In the genomic region with DNA sequence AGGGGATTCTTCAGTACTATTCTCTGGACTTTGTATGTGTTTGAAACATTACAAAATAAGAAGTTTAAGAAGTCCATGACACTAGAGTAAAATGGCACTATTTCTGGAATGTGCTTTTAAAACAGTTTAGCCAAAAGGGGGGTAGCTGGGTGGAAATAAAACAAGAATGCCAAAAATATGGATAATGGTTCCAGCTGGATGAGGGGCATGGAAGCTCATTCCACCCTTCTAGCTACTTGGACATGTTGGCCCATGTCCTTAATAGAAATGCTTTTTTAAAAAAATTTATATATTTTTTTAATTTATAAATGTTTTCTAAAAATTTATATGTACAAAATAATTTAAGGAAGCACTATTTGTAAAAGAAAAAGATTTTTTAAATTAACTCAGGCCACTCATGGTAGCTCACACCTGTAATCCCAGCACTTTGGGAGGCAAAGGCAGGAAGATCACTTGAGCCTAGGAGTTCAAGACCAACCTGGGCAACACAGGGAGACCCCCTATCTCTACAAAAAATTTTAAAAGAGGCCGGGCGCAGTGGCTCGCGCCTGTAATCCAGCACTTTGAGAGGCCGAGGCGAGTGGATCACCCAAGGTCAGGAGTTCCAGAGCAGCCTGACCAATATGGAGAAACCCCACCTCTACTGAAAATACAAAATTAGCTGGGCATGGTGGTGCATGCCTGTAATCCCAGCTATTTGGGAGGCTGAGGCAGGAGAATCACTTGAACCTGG, we compare ENCODE assay signal across 8 cellular contexts. TPM values are rescaled to one million over a fixed set of nuclear protein-coding genes. Genes with fewer than 3 reads are reported as not detected.
DNase-seq lines count a peak whose midpoint lies in the region; ATAC-seq, FAIRE-seq and TF ChIP-seq lines count a peak whose summit lies in the region.

No MANE protein-coding gene starts in this region.

- H4K20me1 ChIP-seq in HepG2 (ENCODE audit: insufficient read depth, low read length) = peaks cover 7% of the 10 kb centered on the region

- no peak for TF ChIP-seq RAD21 in HepG2 (CRISPR knock-in tag; IDR thresholded peaks at IDR 0.05)

- CTCF ChIA-PET in activated CD4-positive, alpha-beta T cell treated with anti-CD3 and anti-CD28 coated beads for 36 hours (lab: Charles Lee) = interaction anchor here (0.5 to 3.5 kb wide), 6 partner anchors 8 to 1013 kb away, joined by 3 to 18 read pairs (median 3); a partner anchor contains a TSS
- CTCF ChIA-PET in HepG2 (lab: Yijun Ruan, JAX; ENCODE audit: low intra/inter-chr PET ratio, low total read pairs) = no interaction called here

- peaks cover 76% of the 10 kb centered on the region for H3K4me1 ChIP-seq in HepG2 (ENCODE audit: insufficient read depth, low read length)

- POLR2A ChIA-PET in activated CD4-positive, alpha-beta T cell treated with anti-CD3 and anti-CD28 coated beads for 36 hours (lab: Charles Lee) = no interaction called here
- POLR2A ChIA-PET in HepG2 (lab: Yijun Ruan, JAX) = interaction anchor here (0.8 to 2.2 kb wide), 5 partner anchors 13 to 42 kb away, joined by 3 to 8 read pairs (median 4); a partner anchor contains a TSS

- H3K36me3 Mint-ChIP-seq in activated CD4-positive, alpha-beta T cell treated with anti-CD3 and anti-CD28 coated beads for 36 hours (ENCODE audit: low read depth) = peaks cover 25% of the 10 kb centered on the region
- peaks cover 53% of the 10 kb centered on the region for H3K36me3 Mint-ChIP-seq in activated T-helper 2 cell treated with anti-CD3 and anti-CD28 coated beads, Interferon-gamma antibody, Interleukin-2, Interleukin-4, amounts not matched to agents 10 μg/mL and 5 μg/mL and 100 μg/mL, durations not matched to agents 14 hours and 24 hours and 36 hours (ENCODE audit: low read depth)

- FAIRE-seq in HepG2 (lab: Jason Lieb, UNC) = no peak

- peaks cover 78% of the 10 kb centered on the region for H3K4me1 Mint-ChIP-seq in activated CD4-positive, alpha-beta T cell treated with anti-CD3 and anti-CD28 coated beads for 36 hours
- H3K4me1 Mint-ChIP-seq in activated T-helper 2 cell treated with anti-CD3 and anti-CD28 coated beads, Interferon-gamma antibody, Interleukin-2, Interleukin-4, amounts not matched to agents 10 μg/mL and 5 μg/mL and 100 μg/mL, durations not matched to agents 14 hours and 24 hours and 36 hours (ENCODE audit: low read depth) = peaks cover 56% of the 10 kb centered on the region

- no peak overlapping the region for H3K9ac ChIP-seq in HepG2 (ENCODE audit: insufficient read depth, low read depth, low read length)

- no peak for TF ChIP-seq POLR2A in HepG2 (IDR thresholded peaks at IDR 0.05; ENCODE audit: insufficient read depth in 1 of 2, low read depth in 2 of 2, low read length in 2 of 2)

- no TSS peak for BruUV-seq in HepG2 (replicated peaks; lab: Mats Ljungman, UMichigan)

- TF ChIP-seq EP300 in HepG2 (IDR thresholded peaks at IDR 0.05; ENCODE audit: low read depth in 2 of 2, low read length in 2 of 2) (no peak), HepG2 (CRISPR knock-in tag; IDR thresholded peaks at IDR 0.05; ENCODE audit: borderline replicate concordance) (no peak)

- no peak for DNase-seq in activated CD4-positive, alpha-beta T cell treated with anti-CD3 and anti-CD28 coated beads for 36 hours
- DNase-seq in activated CD4-positive, alpha-beta T cell treated with anti-CD3 and anti-CD28 coated beads for 48 hours = no peak
- DNase-seq in activated T-helper 2 cell treated with anti-CD3 and anti-CD28 coated beads, Interferon-gamma antibody, Interleukin-2, Interleukin-4, amounts not matched to agents 10 μg/mL and 5 μg/mL and 100 μg/mL, durations not matched to agents 14 hours and 24 hours and 36 hours (ENCODE audit: low spot score) = no peak
- DNase-seq in HepG2 (ENCODE audit: low spot score) (no peak), NCI-H510A (lab: John Stamatoyannopoulos, UW) (no peak), RKO (ENCODE audit: low spot score) (no peak), NCI-H187 (lab: John Stamatoyannopoulos, UW) (no peak)

- H3K4me2 ChIP-seq in HepG2 (ENCODE audit: low read depth, low read length) = peak overlapping the region; percentile 28

- no peaks in the 10 kb centered on the region for H3K9me3 Mint-ChIP-seq in activated CD4-positive, alpha-beta T cell treated with anti-CD3 and anti-CD28 coated beads for 36 hours (ENCODE audit: low read depth)
- H3K9me3 Mint-ChIP-seq in activated T-helper 2 cell treated with anti-CD3 and anti-CD28 coated beads, Interferon-gamma antibody, Interleukin-2, Interleukin-4, amounts not matched to agents 10 μg/mL and 5 μg/mL and 100 μg/mL, durations not matched to agents 14 hours and 24 hours and 36 hours = no peaks in the 10 kb centered on the region

- H3K27me3 Mint-ChIP-seq in activated CD4-positive, alpha-beta T cell treated with anti-CD3 and anti-CD28 coated beads for 36 hours = no peaks in the 10 kb centered on the region
- H3K27me3 Mint-ChIP-seq in activated T-helper 2 cell treated with anti-CD3 and anti-CD28 coated beads, Interferon-gamma antibody, Interleukin-2, Interleukin-4, amounts not matched to agents 10 μg/mL and 5 μg/mL and 100 μg/mL, durations not matched to agents 14 hours and 24 hours and 36 hours (ENCODE audit: low read depth) = no peaks in the 10 kb centered on the region

- TF ChIP-seq CTCF in HepG2 (CRISPR knock-in tag; IDR thresholded peaks at IDR 0.05) = no peak

- no peak overlapping the region for H2AFZ ChIP-seq in HepG2 (ENCODE audit: low read length)

- no peak for ATAC-seq in activated CD4-positive, alpha-beta T cell treated with anti-CD3 and anti-CD28 coated beads for 36 hours
- ATAC-seq in HepG2 = no peak

- H3K4me3 ChIP-seq in HepG2 (replicated peaks in 1 of 3; ENCODE audit: insufficient read depth in 1 of 3, low read depth in 2 of 3, low read length in 3 of 3) = no peak overlapping the region

- peak overlapping the region; percentile 97 for H3K27ac Mint-ChIP-seq in activated CD4-positive, alpha-beta T cell treated with anti-CD3 and anti-CD28 coated beads for 36 hours
- peak overlapping the region; percentile 99 for H3K27ac Mint-ChIP-seq in activated T-helper 2 cell treated with anti-CD3 and anti-CD28 coated beads, Interferon-gamma antibody, Interleukin-2, Interleukin-4, amounts not matched to agents 10 μg/mL and 5 μg/mL and 100 μg/mL, durations not matched to agents 14 hours and 24 hours and 36 hours

- 98% methylated on average over 6 of the region's 6 CpGs for WGBS in HepG2 (ENCODE audit: low lambda C conversion rate)

- no peaks in the 10 kb centered on the region for H3K9me3 ChIP-seq in HepG2 (ENCODE audit: low read length)

- in situ Hi-C loops in HepG2 (cut with HindIII; ENCODE audit: extremely low pct_ligation_motif_present, low pct_unique_long_range_greater_than_20kb) = no loop called here

- peak overlapping the region; percentile 74 for H3K4me3 Mint-ChIP-seq in activated CD4-positive, alpha-beta T cell treated with anti-CD3 and anti-CD28 coated beads for 36 hours
- H3K4me3 Mint-ChIP-seq in activated T-helper 2 cell treated with anti-CD3 and anti-CD28 coated beads, Interferon-gamma antibody, Interleukin-2, Interleukin-4, amounts not matched to agents 10 μg/mL and 5 μg/mL and 100 μg/mL, durations not matched to agents 14 hours and 24 hours and 36 hours (ENCODE audit: low read depth) = peak overlapping the region; percentile 80

- H3K27ac ChIP-seq in HepG2 (ENCODE audit: extremely low read length, insufficient read depth, low read length) (peak overlapping the region; percentile 9), temporal lobe (ENCODE audit: low read depth, low read length) (peak overlapping the region; percentile 83)

- intact Hi-C loops in activated CD4-positive, alpha-beta T cell treated with anti-CD3 and anti-CD28 coated beads for 36 hours (cut with DNase I, micrococcal nuclease) = loop anchor here (5.0 kb wide), 4 partner anchors 128 to 753 kb away; a partner anchor contains a TSS
- intact Hi-C loops in activated T-helper 2 cell treated with anti-CD3 and anti-CD28 coated beads, Interferon-gamma antibody, Interleukin-2, Interleukin-4, amounts not matched to agents 10 μg/mL and 5 μg/mL and 100 μg/mL, durations not matched to agents 14 hours and 24 hours and 36 hours (cut with micrococcal nuclease) = loop anchor here (5.0 kb wide), 2 partner anchors 128 to 822 kb away; no protein-coding TSS in a partner anchor
- intact Hi-C loops in HepG2 (cut with micrococcal nuclease; ENCODE audit: unreplicated experiment) = no loop called here

- peaks cover 6 to 26% of the 10 kb centered on the region in 2 experiments; a peak in 4 of 5 replicates for H3K36me3 ChIP-seq in HepG2 (replicated peaks in 1 of 2; ENCODE audit: control insufficient read depth in 1 of 2, insufficient read depth in 2 of 2, low read length in 2 of 2)

- no peaks in the 10 kb centered on the region for H3K27me3 ChIP-seq in HepG2 (ENCODE audit: control insufficient read depth in 1 of 2, insufficient read depth in 2 of 2, low read length in 2 of 2)

- H3K79me2 ChIP-seq in HepG2 (ENCODE audit: insufficient read depth, low read length) = peaks cover 79% of the 10 kb centered on the region

RNA-seq across cellular contexts. Expression of a gene that starts 12.8 kb away (rescaled TPM):
- total RNA-seq in activated CD4-positive, alpha-beta T cell treated with anti-CD3 and anti-CD28 coated beads for 36 hours = 10 to 100 TPM; 74.1 to 95.1 TPM
- total RNA-seq in activated T-helper 2 cell treated with anti-CD3 and anti-CD28 coated beads, Interferon-gamma antibody, Interleukin-2, Interleukin-4, amounts not matched to agents 10 μg/mL and 5 μg/mL and 100 μg/mL, durations not matched to agents 14 hours and 24 hours and 36 hours = 63.4 and 71.1 TPM in 2 replicates
- total RNA-seq in HepG2 (2016; rRNA removed; fragmentation: Illumina TruSeq; extraction: Trizol) (29.2 and 51.5 TPM in 2 replicates), temporal lobe (46.7 TPM)
- 36.4 and 39.0 TPM in 2 replicates for total RNA-seq in HepG2 (2016; cell fraction: cytosol; rRNA removed; fragmentation: Illumina TruSeq; extraction: Trizol; ENCODE audit: low read depth)
- 27.9 and 45.5 TPM in 2 replicates for total RNA-seq in HepG2 (2016; cell fraction: insoluble cytoplasmic fraction; rRNA removed; fragmentation: Illumina TruSeq; extraction: Trizol)
- 21.9 and 22.1 TPM in 2 replicates for total RNA-seq in HepG2 (2016; cell fraction: membrane; rRNA removed; fragmentation: Illumina TruSeq; extraction: Trizol)
- total RNA-seq in HepG2 (2016; cell fraction: nucleus; rRNA removed; fragmentation: Illumina TruSeq; extraction: Trizol) = 62.9 and 69.9 TPM in 2 replicates
- 28.4 and 36.8 TPM in 2 replicates for polyA plus RNA-seq in HepG2 (2011; rRNA removed)
- polyA plus RNA-seq in HepG2 (2011; cell fraction: cytosol; rRNA removed) = 17.3 and 26.0 TPM in 2 replicates
- polyA plus RNA-seq in HepG2 (2011; cell fraction: nucleus; rRNA removed) = 65.4 and 82.1 TPM in 2 replicates
- polyA plus RNA-seq in HepG2 (2012) = 38.8 and 45.6 TPM in 2 replicates
- polyA plus RNA-seq in HepG2 (2016; cell fraction: cytosol; fragmentation: Illumina TruSeq; extraction: Trizol; ENCODE audit: low read depth) = 7.0 and 7.9 TPM in 2 replicates
- polyA plus RNA-seq in HepG2 (2016; cell fraction: insoluble cytoplasmic fraction; fragmentation: Illumina TruSeq; extraction: Trizol; ENCODE audit: low read depth) = 53.0 and 59.0 TPM in 2 replicates
- polyA plus RNA-seq in HepG2 (2016; cell fraction: membrane; fragmentation: Illumina TruSeq; extraction: Trizol; ENCODE audit: low read depth) = 12.7 and 13.1 TPM in 2 replicates
- polyA plus RNA-seq in HepG2 (2016; cell fraction: nucleus; fragmentation: Illumina TruSeq; extraction: Trizol; ENCODE audit: insufficient read depth, low read depth) = 118 and 123 TPM in 2 replicates
- 15.6 and 21.1 TPM in 2 replicates for polyA minus RNA-seq in HepG2 (2011; rRNA and poly(A)+ RNA removed; ENCODE audit: low replicate concordance)
- polyA minus RNA-seq in HepG2 (2011; cell fraction: cytosol; rRNA and poly(A)+ RNA removed) = 19.2 and 27.3 TPM in 2 replicates
- 93.7 and 101 TPM in 2 replicates for polyA minus RNA-seq in HepG2 (2011; cell fraction: nucleus; rRNA and poly(A)+ RNA removed)

RNA-seq across cellular contexts. Expression of a gene that starts 41.6 kb away (rescaled TPM):
- 10 to 100 TPM; 27.3 to 28.3 TPM for total RNA-seq in activated CD4-positive, alpha-beta T cell treated with anti-CD3 and anti-CD28 coated beads for 36 hours
- total RNA-seq in activated T-helper 2 cell treated with anti-CD3 and anti-CD28 coated beads, Interferon-gamma antibody, Interleukin-2, Interleukin-4, amounts not matched to agents 10 μg/mL and 5 μg/mL and 100 μg/mL, durations not matched to agents 14 hours and 24 hours and 36 hours = 48.0 and 53.0 TPM in 2 replicates
- total RNA-seq in HepG2 (2016; rRNA removed; fragmentation: Illumina TruSeq; extraction: Trizol) = 46.4 and 74.9 TPM in 2 replicates
- 35.1 and 37.4 TPM in 2 replicates for total RNA-seq in HepG2 (2016; cell fraction: cytosol; rRNA removed; fragmentation: Illumina TruSeq; extraction: Trizol; ENCODE audit: low read depth)
- total RNA-seq in HepG2 (2016; cell fraction: insoluble cytoplasmic fraction; rRNA removed; fragmentation: Illumina TruSeq; extraction: Trizol) = 41.1 and 74.2 TPM in 2 replicates
- 66.4 and 69.7 TPM in 2 replicates for total RNA-seq in HepG2 (2016; cell fraction: membrane; rRNA removed; fragmentation: Illumina TruSeq; extraction: Trizol)
- total RNA-seq in HepG2 (2016; cell fraction: nucleus; rRNA removed; fragmentation: Illumina TruSeq; extraction: Trizol) = 67.8 and 74.4 TPM in 2 replicates
- polyA plus RNA-seq in HepG2 (2011; rRNA removed) = 123 and 124 TPM in 2 replicates
- polyA plus RNA-seq in HepG2 (2011; cell fraction: cytosol; rRNA removed) = 124 and 127 TPM in 2 replicates
- polyA plus RNA-seq in HepG2 (2011; cell fraction: nucleus; rRNA removed) = 90.0 and 92.7 TPM in 2 replicates
- polyA plus RNA-seq in HepG2 (2012) = 52.3 and 58.7 TPM in 2 replicates
- 27.8 and 29.0 TPM in 2 replicates for polyA plus RNA-seq in HepG2 (2016; cell fraction: cytosol; fragmentation: Illumina TruSeq; extraction: Trizol; ENCODE audit: low read depth)
- polyA plus RNA-seq in HepG2 (2016; cell fraction: insoluble cytoplasmic fraction; fragmentation: Illumina TruSeq; extraction: Trizol; ENCODE audit: low read depth) = 50.3 and 56.6 TPM in 2 replicates
- 51.9 and 62.9 TPM in 2 replicates for polyA plus RNA-seq in HepG2 (2016; cell fraction: membrane; fragmentation: Illumina TruSeq; extraction: Trizol; ENCODE audit: low read depth)
- 110 TPM in 2 replicates for polyA plus RNA-seq in HepG2 (2016; cell fraction: nucleus; fragmentation: Illumina TruSeq; extraction: Trizol; ENCODE audit: insufficient read depth, low read depth)
- polyA minus RNA-seq in HepG2 (2011; rRNA and poly(A)+ RNA removed; ENCODE audit: low replicate concordance) = 53.2 and 119 TPM in 2 replicates
- polyA minus RNA-seq in HepG2 (2011; cell fraction: cytosol; rRNA and poly(A)+ RNA removed) = 62.7 TPM in 2 replicates
- 73.1 and 73.3 TPM in 2 replicates for polyA minus RNA-seq in HepG2 (2011; cell fraction: nucleus; rRNA and poly(A)+ RNA removed)
- 10.3 TPM for total RNA-seq in temporal lobe
